1 cellular context compared by ENCODE assay signal in the genomic region with DNA sequence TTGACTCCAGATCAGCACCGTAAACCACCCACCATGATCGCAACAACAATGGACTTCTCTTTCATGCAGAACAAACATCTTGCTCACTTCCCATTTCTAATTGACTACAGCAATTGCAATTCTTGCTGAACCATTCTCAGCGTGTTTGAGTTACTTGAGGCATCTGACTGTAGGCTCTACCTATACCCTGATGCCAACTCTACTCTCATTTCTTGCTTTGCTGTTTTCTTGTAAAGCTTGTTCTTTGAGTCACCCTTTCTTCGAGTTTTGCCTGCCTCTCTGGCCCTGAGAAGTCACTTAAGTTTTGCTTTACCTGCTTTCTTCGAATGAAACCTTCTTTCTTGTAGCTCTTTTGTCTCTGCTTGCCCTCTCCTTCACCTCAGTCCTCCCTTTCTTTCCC.
TF ChIP-seq lines count a peak whose summit lies in the region.

No MANE protein-coding gene starts in this region.

TF ChIP-seq in GM23338, 12 proteins besides CTCF, POLR2A, EP300 and RAD21 (continued from another document):
- TF ChIP-seq ZNF331 (CRISPR knock-in tag; IDR thresholded peaks at IDR 0.05; ENCODE audit: low read depth) (no peak), EZH2 (IDR thresholded peaks at IDR 0.05; ENCODE audit: low read depth, unreplicated experiment) (no peak), EZH2phosphoT487 (IDR thresholded peaks at IDR 0.05; ENCODE audit: unreplicated experiment) (no peak), JUNB (IDR thresholded peaks at IDR 0.05; ENCODE audit: unreplicated experiment) (no peak)
- TF ChIP-seq, protein P1, sequence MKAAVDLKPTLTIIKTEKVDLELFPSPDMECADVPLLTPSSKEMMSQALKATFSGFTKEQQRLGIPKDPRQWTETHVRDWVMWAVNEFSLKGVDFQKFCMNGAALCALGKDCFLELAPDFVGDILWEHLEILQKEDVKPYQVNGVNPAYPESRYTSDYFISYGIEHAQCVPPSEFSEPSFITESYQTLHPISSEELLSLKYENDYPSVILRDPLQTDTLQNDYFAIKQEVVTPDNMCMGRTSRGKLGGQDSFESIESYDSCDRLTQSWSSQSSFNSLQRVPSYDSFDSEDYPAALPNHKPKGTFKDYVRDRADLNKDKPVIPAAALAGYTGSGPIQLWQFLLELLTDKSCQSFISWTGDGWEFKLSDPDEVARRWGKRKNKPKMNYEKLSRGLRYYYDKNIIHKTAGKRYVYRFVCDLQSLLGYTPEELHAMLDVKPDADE (IDR thresholded peaks at IDR 0.05): no peak
- TF ChIP-seq, protein P2, sequence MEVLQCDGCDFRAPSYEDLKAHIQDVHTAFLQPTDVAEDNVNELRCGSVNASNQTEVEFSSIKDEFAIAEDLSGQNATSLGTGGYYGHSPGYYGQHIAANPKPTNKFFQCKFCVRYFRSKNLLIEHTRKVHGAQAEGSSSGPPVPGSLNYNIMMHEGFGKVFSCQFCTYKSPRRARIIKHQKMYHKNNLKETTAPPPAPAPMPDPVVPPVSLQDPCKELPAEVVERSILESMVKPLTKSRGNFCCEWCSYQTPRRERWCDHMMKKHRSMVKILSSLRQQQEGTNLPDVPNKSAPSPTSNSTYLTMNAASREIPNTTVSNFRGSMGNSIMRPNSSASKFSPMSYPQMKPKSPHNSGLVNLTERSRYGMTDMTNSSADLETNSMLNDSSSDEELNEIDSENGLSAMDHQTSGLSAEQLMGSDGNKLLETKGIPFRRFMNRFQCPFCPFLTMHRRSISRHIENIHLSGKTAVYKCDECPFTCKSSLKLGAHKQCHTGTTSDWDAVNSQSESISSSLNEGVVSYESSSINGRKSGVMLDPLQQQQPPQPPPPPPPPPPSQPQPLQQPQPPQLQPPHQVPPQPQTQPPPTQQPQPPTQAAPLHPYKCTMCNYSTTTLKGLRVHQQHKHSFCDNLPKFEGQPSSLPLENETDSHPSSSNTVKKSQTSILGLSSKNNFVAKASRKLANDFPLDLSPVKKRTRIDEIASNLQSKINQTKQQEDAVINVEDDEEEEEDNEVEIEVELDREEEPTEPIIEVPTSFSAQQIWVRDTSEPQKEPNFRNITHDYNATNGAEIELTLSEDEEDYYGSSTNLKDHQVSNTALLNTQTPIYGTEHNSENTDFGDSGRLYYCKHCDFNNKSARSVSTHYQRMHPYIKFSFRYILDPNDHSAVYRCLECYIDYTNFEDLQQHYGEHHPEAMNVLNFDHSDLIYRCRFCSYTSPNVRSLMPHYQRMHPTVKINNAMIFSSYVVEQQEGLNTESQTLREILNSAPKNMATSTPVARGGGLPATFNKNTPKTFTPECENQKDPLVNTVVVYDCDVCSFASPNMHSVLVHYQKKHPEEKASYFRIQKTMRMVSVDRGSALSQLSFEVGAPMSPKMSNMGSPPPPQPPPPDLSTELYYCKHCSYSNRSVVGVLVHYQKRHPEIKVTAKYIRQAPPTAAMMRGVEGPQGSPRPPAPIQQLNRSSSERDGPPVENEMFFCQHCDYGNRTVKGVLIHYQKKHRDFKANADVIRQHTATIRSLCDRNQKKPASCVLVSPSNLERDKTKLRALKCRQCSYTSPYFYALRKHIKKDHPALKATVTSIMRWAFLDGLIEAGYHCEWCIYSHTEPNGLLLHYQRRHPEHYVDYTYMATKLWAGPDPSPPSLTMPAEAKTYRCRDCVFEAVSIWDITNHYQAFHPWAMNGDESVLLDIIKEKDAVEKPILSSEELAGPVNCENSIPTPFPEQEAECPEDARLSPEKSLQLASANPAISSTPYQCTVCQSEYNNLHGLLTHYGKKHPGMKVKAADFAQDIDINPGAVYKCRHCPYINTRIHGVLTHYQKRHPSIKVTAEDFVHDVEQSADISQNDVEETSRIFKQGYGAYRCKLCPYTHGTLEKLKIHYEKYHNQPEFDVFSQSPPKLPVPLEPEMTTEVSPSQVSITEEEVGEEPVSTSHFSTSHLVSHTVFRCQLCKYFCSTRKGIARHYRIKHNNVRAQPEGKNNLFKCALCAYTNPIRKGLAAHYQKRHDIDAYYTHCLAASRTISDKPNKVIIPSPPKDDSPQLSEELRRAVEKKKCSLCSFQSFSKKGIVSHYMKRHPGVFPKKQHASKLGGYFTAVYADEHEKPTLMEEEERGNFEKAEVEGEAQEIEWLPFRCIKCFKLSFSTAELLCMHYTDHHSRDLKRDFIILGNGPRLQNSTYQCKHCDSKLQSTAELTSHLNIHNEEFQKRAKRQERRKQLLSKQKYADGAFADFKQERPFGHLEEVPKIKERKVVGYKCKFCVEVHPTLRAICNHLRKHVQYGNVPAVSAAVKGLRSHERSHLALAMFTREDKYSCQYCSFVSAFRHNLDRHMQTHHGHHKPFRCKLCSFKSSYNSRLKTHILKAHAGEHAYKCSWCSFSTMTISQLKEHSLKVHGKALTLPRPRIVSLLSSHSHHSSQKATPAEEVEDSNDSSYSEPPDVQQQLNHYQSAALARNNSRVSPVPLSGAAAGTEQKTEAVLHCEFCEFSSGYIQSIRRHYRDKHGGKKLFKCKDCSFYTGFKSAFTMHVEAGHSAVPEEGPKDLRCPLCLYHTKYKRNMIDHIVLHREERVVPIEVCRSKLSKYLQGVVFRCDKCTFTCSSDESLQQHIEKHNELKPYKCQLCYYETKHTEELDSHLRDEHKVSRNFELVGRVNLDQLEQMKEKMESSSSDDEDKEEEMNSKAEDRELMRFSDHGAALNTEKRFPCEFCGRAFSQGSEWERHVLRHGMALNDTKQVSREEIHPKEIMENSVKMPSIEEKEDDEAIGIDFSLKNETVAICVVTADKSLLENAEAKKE (CRISPR knock-in tag; IDR thresholded peaks at IDR 0.05): no peak
- TF ChIP-seq, protein P3, sequence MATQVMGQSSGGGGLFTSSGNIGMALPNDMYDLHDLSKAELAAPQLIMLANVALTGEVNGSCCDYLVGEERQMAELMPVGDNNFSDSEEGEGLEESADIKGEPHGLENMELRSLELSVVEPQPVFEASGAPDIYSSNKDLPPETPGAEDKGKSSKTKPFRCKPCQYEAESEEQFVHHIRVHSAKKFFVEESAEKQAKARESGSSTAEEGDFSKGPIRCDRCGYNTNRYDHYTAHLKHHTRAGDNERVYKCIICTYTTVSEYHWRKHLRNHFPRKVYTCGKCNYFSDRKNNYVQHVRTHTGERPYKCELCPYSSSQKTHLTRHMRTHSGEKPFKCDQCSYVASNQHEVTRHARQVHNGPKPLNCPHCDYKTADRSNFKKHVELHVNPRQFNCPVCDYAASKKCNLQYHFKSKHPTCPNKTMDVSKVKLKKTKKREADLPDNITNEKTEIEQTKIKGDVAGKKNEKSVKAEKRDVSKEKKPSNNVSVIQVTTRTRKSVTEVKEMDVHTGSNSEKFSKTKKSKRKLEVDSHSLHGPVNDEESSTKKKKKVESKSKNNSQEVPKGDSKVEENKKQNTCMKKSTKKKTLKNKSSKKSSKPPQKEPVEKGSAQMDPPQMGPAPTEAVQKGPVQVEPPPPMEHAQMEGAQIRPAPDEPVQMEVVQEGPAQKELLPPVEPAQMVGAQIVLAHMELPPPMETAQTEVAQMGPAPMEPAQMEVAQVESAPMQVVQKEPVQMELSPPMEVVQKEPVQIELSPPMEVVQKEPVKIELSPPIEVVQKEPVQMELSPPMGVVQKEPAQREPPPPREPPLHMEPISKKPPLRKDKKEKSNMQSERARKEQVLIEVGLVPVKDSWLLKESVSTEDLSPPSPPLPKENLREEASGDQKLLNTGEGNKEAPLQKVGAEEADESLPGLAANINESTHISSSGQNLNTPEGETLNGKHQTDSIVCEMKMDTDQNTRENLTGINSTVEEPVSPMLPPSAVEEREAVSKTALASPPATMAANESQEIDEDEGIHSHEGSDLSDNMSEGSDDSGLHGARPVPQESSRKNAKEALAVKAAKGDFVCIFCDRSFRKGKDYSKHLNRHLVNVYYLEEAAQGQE (IDR thresholded peaks at IDR 0.05; ENCODE audit: unreplicated experiment): no peak
